9 cellular contexts compared by ENCODE assay signal in the genomic region with DNA sequence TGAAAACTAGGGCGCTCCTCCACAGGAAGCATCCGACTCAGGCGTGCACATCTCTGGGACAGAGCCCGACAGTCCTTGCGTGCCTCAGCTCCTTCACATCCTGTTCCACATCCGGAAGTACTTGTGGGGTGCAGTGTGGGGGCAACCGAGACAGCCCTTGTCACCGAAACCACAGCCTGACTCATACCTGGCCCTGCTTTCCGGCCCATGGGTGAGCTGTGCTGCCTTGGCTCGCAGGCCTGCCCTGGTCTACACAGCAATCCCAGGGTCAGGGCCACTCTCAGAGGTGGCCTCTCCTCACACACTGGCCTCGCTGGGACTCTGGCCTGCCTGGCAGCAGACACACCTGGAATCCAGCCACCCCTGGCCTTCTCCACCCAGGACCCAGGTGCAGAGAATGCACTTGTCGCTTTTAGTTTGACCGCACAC.
DNase-seq lines count a peak whose midpoint lies in the region; ATAC-seq and TF ChIP-seq lines count a peak whose summit lies in the region.
"Had no signal": no experiment of that assay in that cellular context is flagged by ENCODE, and none has a peak within 500 bp of the region (broad histone marks: within the 10 kb centered on the region; RNA-seq: fewer than 3 reads in every experiment).

No MANE protein-coding gene starts in this region.

- peak; percentile 77 to 96 (median 78) for DNase-seq in CD4-positive, CD25-positive, alpha-beta regulatory T cell
- DNase-seq in HS-5 (ENCODE audit: low read depth) (peak; percentile 46), activated B cell treated with CpG ODN at 0.5 μM for 24 hours (peak; percentile 60), cardiac fibroblast (ENCODE audit: low read depth in 2 of 2) (peak; percentile 79 to 93), mesothelial cell of epicardium (ENCODE audit: low spot score in 2 of 2, unreplicated experiment in 2 of 2) (no peak), NCI-H1417 (lab: John Stamatoyannopoulos, UW) (no peak)

- TF ChIP-seq CTCF in activated B cell treated with CpG ODN at 0.5 μM for 24 hours (IDR thresholded peaks at IDR 0.05) (no peak), cardiac fibroblast (IDR thresholded peaks at IDR 0.05; ENCODE audit: low read depth, low read length) (no peak), mesothelial cell of epicardium (IDR thresholded peaks at IDR 0.05; ENCODE audit: unreplicated experiment) (no peak)

- H3K27ac ChIP-seq in CD4-positive, CD25-positive, alpha-beta regulatory T cell (ENCODE audit: insufficient read depth, low read length, poor library complexity, severe bottlenecking): peak overlapping the region; percentile 78
- H3K27ac ChIP-seq: KMS-11 had no signal

- peak overlapping the region; percentile 63 for H3K4me3 ChIP-seq in CD4-positive, CD25-positive, alpha-beta regulatory T cell (ENCODE audit: low read depth, low read length)
- peak overlapping the region in 1 of 2 donors; percentile 4 for H3K4me3 ChIP-seq in cardiac fibroblast (replicated peaks in 1 of 2; ENCODE audit: low read depth in 2 of 2, low read length in 2 of 2)

- intact Hi-C loops in activated B cell treated with CpG ODN at 0.5 μM for 24 hours (cut with micrococcal nuclease): loop anchor here (1.0 to 2.0 kb wide), 4 partner anchors 11 to 176 kb away; partner anchors contain the start of gene STK24

- peaks cover 0 to 1% (median 0%) of the 10 kb centered on the region in 7 donors for H3K9me3 Mint-ChIP-seq in CD4-positive, CD25-positive, alpha-beta regulatory T cell
- H3K9me3 Mint-ChIP-seq in activated B cell treated with CpG ODN at 0.5 μM for 24 hours (no peaks in the 10 kb centered on the region), mesothelial cell of epicardium (no peaks in the 10 kb centered on the region)
- H3K9me3 Mint-ChIP-seq in stimulated activated memory B cell treated with anti-CD40 and anti-IgM and Interleukin-4, amounts not matched to agents 10 μg/mL and 1 μg/mL and 100 μg/mL, for 72 hours: no peaks in the 10 kb centered on the region

- peak overlapping the region; percentile 82 to 94 (median 91) for H3K27ac Mint-ChIP-seq in CD4-positive, CD25-positive, alpha-beta regulatory T cell
- H3K27ac Mint-ChIP-seq in activated B cell treated with CpG ODN at 0.5 μM for 24 hours: peak overlapping the region; percentile 94
- peak overlapping the region; percentile 84 for H3K27ac Mint-ChIP-seq in mesothelial cell of epicardium
- H3K27ac Mint-ChIP-seq in stimulated activated memory B cell treated with anti-CD40 and anti-IgM and Interleukin-4, amounts not matched to agents 10 μg/mL and 1 μg/mL and 100 μg/mL, for 72 hours: peak overlapping the region; percentile 84

- ATAC-seq in CD4-positive, CD25-positive, alpha-beta regulatory T cell (ENCODE audit: low read depth in 2 of 2): peak; percentile 98 to 99
- ATAC-seq in GM21381 (IDR thresholded peaks at IDR 0.05; ENCODE audit: unreplicated experiment): peak; percentile 89
- peak; percentile 92 for ATAC-seq in activated B cell treated with CpG ODN at 0.5 μM for 24 hours (ENCODE audit: low read depth)
- ATAC-seq in stimulated activated memory B cell treated with anti-CD40 and anti-IgM and Interleukin-4, amounts not matched to agents 10 μg/mL and 1 μg/mL and 100 μg/mL, for 72 hours: peak; percentile 97

- peaks cover 36% of the 10 kb centered on the region for H3K36me3 ChIP-seq in CD4-positive, CD25-positive, alpha-beta regulatory T cell (ENCODE audit: control insufficient read depth, insufficient read depth, low read length)

- peaks cover 53% of the 10 kb centered on the region for H3K4me1 ChIP-seq in CD4-positive, CD25-positive, alpha-beta regulatory T cell (ENCODE audit: control insufficient read depth, insufficient read depth, low read length, poor library complexity, severe bottlenecking)

- H3K4me3 Mint-ChIP-seq in CD4-positive, CD25-positive, alpha-beta regulatory T cell: peak overlapping the region; percentile 11 to 80 (median 63)
- peak overlapping the region; percentile 76 for H3K4me3 Mint-ChIP-seq in activated B cell treated with CpG ODN at 0.5 μM for 24 hours
- no peak overlapping the region for H3K4me3 Mint-ChIP-seq in mesothelial cell of epicardium
- H3K4me3 Mint-ChIP-seq in stimulated activated memory B cell treated with anti-CD40 and anti-IgM and Interleukin-4, amounts not matched to agents 10 μg/mL and 1 μg/mL and 100 μg/mL, for 72 hours: peak overlapping the region; percentile 72

- no peaks in the 10 kb centered on the region for H3K9me3 ChIP-seq in CD4-positive, CD25-positive, alpha-beta regulatory T cell (ENCODE audit: control insufficient read depth in 2 of 2, low read length in 2 of 2)

- POLR2A ChIA-PET in activated B cell treated with CpG ODN at 0.5 μM for 24 hours (lab: Charles Lee): interaction anchor here (0.6 to 1.7 kb wide), 7 partner anchors 10 to 100 kb away, joined by 3 to 22 read pairs (median 6); partner anchors contain the start of gene STK24

- CTCF ChIA-PET in activated B cell treated with CpG ODN at 0.5 μM for 24 hours (lab: Charles Lee): interaction anchor here (0.6 to 1.2 kb wide), 6 partner anchors 8 to 32 kb away, joined by 3 read pairs; no protein-coding TSS in a partner anchor

- H3K27me3 ChIP-seq in CD4-positive, CD25-positive, alpha-beta regulatory T cell (ENCODE audit: control insufficient read depth, insufficient read depth, low read length): no peaks in the 10 kb centered on the region

- H3K4me1 Mint-ChIP-seq in CD4-positive, CD25-positive, alpha-beta regulatory T cell: peaks cover 23 to 61% (median 55%) of the 10 kb centered on the region in 4 donors
- peaks cover 50% of the 10 kb centered on the region for H3K4me1 Mint-ChIP-seq in activated B cell treated with CpG ODN at 0.5 μM for 24 hours
- peaks cover 44% of the 10 kb centered on the region for H3K4me1 Mint-ChIP-seq in mesothelial cell of epicardium
- peaks cover 63% of the 10 kb centered on the region for H3K4me1 Mint-ChIP-seq in stimulated activated memory B cell treated with anti-CD40 and anti-IgM and Interleukin-4, amounts not matched to agents 10 μg/mL and 1 μg/mL and 100 μg/mL, for 72 hours

- H3K27me3 Mint-ChIP-seq in CD4-positive, CD25-positive, alpha-beta regulatory T cell: no peaks in the 10 kb centered on the region
- H3K27me3 Mint-ChIP-seq in activated B cell treated with CpG ODN at 0.5 μM for 24 hours (no peaks in the 10 kb centered on the region), mesothelial cell of epicardium (ENCODE audit: low read depth) (no peaks in the 10 kb centered on the region)
- no peaks in the 10 kb centered on the region for H3K27me3 Mint-ChIP-seq in stimulated activated memory B cell treated with anti-CD40 and anti-IgM and Interleukin-4, amounts not matched to agents 10 μg/mL and 1 μg/mL and 100 μg/mL, for 72 hours

- H3K36me3 Mint-ChIP-seq in CD4-positive, CD25-positive, alpha-beta regulatory T cell: peaks cover 38% of the 10 kb centered on the region
- H3K36me3 Mint-ChIP-seq in activated B cell treated with CpG ODN at 0.5 μM for 24 hours (ENCODE audit: low read depth): peaks cover 58% of the 10 kb centered on the region
- peaks cover 20% of the 10 kb centered on the region for H3K36me3 Mint-ChIP-seq in mesothelial cell of epicardium
- peaks cover 60% of the 10 kb centered on the region for H3K36me3 Mint-ChIP-seq in stimulated activated memory B cell treated with anti-CD40 and anti-IgM and Interleukin-4, amounts not matched to agents 10 μg/mL and 1 μg/mL and 100 μg/mL, for 72 hours

Comparison
In these comparisons a context has a peak if more than half of its experiments do, and no peak if none do; other contexts are left out.
1. DNase-seq: peak in CD4-positive, CD25-positive, alpha-beta regulatory T cell (3 of 3), HS-5 (single experiment), activated B cell treated with CpG ODN at 0.5 μM for 24 hours (single experiment) and cardiac fibroblast (2 of 2); none in mesothelial cell of epicardium (0 of 2) and NCI-H1417 (0 of 3).
2. Peak in every context shown above with its lines, with median percentiles within 50 percentile points of each other: ATAC-seq and H3K27ac Mint-ChIP-seq.